ENCODE assay signal across 7 cellular contexts in genomic region chr7:65007036-65007435, GRCh38. TPM values are rescaled to one million over a fixed set of nuclear protein-coding genes. Genes with fewer than 3 reads are reported as not detected.
A peak's percentile ranks its signal among the peaks of the same experiment; 100 is the strongest.
DNase-seq lines count a peak whose midpoint lies in the region; ATAC-seq and TF ChIP-seq lines count a peak whose summit lies in the region.
"Not testable (repeated sequence)": the region's sequence is repeated elsewhere in the genome, so short reads cannot be mapped to it uniquely, and the experiment has no call there.

No MANE protein-coding gene starts in this region.

- in situ Hi-C loops in gastrocnemius medialis (cut with MboI; ENCODE audit: low sequenced_read_pairs in 4 of 4) = loop anchor here in 1 of 4 donors (10.0 kb wide), 1 partner anchor 102 kb away; the partner anchor contains the start of gene ZNF273

- DNase-seq in NCI-H2029 treated with DMSO at 0.1 percent for 48 hours (lab: John Stamatoyannopoulos, UW) = peak; percentile 86
- not testable (repeated sequence) for DNase-seq in activated naive CD8-positive, alpha-beta T cell treated with anti-CD3 and anti-CD28 coated beads, Interleukin-2, amount 50 U/mL, for 24 hours; esophagus muscularis mucosa (ENCODE audit: extremely low spot score); mesothelial cell of epicardium (ENCODE audit: low spot score in 2 of 2, unreplicated experiment in 2 of 2); gastrocnemius medialis

- TF ChIP-seq POLR2A in esophagus muscularis mucosa (IDR thresholded peaks at IDR 0.05; ENCODE audit: low read depth); gastrocnemius medialis (IDR thresholded peaks at IDR 0.05): not testable (repeated sequence)

- H3K27me3 Mint-ChIP-seq in T-helper 1 cell treated with Interleukin-12 subunit alpha and Interleukin-12 subunit beta and Interleukin-4 antibody, amounts not matched to agents 30 μg/mL and 1 μg/mL, for 36 hours (ENCODE audit: low read depth); activated naive CD8-positive, alpha-beta T cell treated with anti-CD3 and anti-CD28 coated beads, Interleukin-2, amount 50 U/mL, for 24 hours; mesothelial cell of epicardium (ENCODE audit: low read depth): not testable (repeated sequence)

- H3K27ac ChIP-seq in esophagus muscularis mucosa (replicated peaks in 1 of 4) = peak overlapping the region; percentile 83 to 90 (median 87)
- H3K27ac ChIP-seq in gastrocnemius medialis = peak overlapping the region; percentile 76 to 89 (median 86)

- peaks cover 25% of the 10 kb centered on the region for H3K4me1 Mint-ChIP-seq in T-helper 1 cell treated with Interleukin-12 subunit alpha and Interleukin-12 subunit beta and Interleukin-4 antibody, amounts not matched to agents 30 μg/mL and 1 μg/mL, for 36 hours (ENCODE audit: low read depth)
- H3K4me1 Mint-ChIP-seq in activated naive CD8-positive, alpha-beta T cell treated with anti-CD3 and anti-CD28 coated beads, Interleukin-2, amount 50 U/mL, for 24 hours = peaks cover 34% of the 10 kb centered on the region
- H3K4me1 Mint-ChIP-seq in mesothelial cell of epicardium = peaks cover 19% of the 10 kb centered on the region

- peaks cover 22% of the 10 kb centered on the region for H3K9me3 Mint-ChIP-seq in T-helper 1 cell treated with Interleukin-12 subunit alpha and Interleukin-12 subunit beta and Interleukin-4 antibody, amounts not matched to agents 30 μg/mL and 1 μg/mL, for 36 hours
- H3K9me3 Mint-ChIP-seq in activated naive CD8-positive, alpha-beta T cell treated with anti-CD3 and anti-CD28 coated beads, Interleukin-2, amount 50 U/mL, for 24 hours = peaks cover 19% of the 10 kb centered on the region
- peaks cover 20% of the 10 kb centered on the region for H3K9me3 Mint-ChIP-seq in mesothelial cell of epicardium

- WGBS in esophagus muscularis mucosa = 69% methylated on average over 4 of the region's 4 CpGs

- H3K27me3 ChIP-seq in esophagus muscularis mucosa, gastrocnemius medialis: not testable (repeated sequence)

- ATAC-seq in GM18511 (IDR thresholded peaks at IDR 0.05; ENCODE audit: unreplicated experiment) = peak; percentile 24
- ATAC-seq in activated naive CD8-positive, alpha-beta T cell treated with anti-CD3 and anti-CD28 coated beads, Interleukin-2, amount 50 U/mL, for 24 hours = not testable (repeated sequence)
- peak in 1 of 2 donors; percentile 20 for ATAC-seq in gastrocnemius medialis

- H3K9me3 ChIP-seq in esophagus muscularis mucosa, gastrocnemius medialis: not testable (repeated sequence)

- not testable (repeated sequence) for TF ChIP-seq EP300 in esophagus muscularis mucosa (IDR thresholded peaks at IDR 0.05)

- TF ChIP-seq CTCF in esophagus muscularis mucosa (IDR thresholded peaks at IDR 0.05); mesothelial cell of epicardium (IDR thresholded peaks at IDR 0.05; ENCODE audit: unreplicated experiment); gastrocnemius medialis (IDR thresholded peaks at IDR 0.05 in 4 of 5, conservative IDR thresholded peaks at IDR 0.05 in 1 of 5): not testable (repeated sequence)

- H3K4me1 ChIP-seq in esophagus muscularis mucosa (peaks cover 18 to 47% (median 36%) of the 10 kb centered on the region in 4 donors), gastrocnemius medialis (peaks cover 12 to 18% of the 10 kb centered on the region in 2 donors)

- peak overlapping the region; percentile 94 for H3K27ac Mint-ChIP-seq in T-helper 1 cell treated with Interleukin-12 subunit alpha and Interleukin-12 subunit beta and Interleukin-4 antibody, amounts not matched to agents 30 μg/mL and 1 μg/mL, for 36 hours
- H3K27ac Mint-ChIP-seq in activated naive CD8-positive, alpha-beta T cell treated with anti-CD3 and anti-CD28 coated beads, Interleukin-2, amount 50 U/mL, for 24 hours = peak overlapping the region; percentile 96
- peak overlapping the region; percentile 100 for H3K27ac Mint-ChIP-seq in mesothelial cell of epicardium

- peak overlapping the region; percentile 68 to 89 (median 76) for H3K4me3 ChIP-seq in esophagus muscularis mucosa
- peak overlapping the region; percentile 55 to 98 (median 91) for H3K4me3 ChIP-seq in gastrocnemius medialis

- not testable (repeated sequence) for H3K36me3 ChIP-seq in esophagus muscularis mucosa, gastrocnemius medialis

- H3K4me3 Mint-ChIP-seq in T-helper 1 cell treated with Interleukin-12 subunit alpha and Interleukin-12 subunit beta and Interleukin-4 antibody, amounts not matched to agents 30 μg/mL and 1 μg/mL, for 36 hours = peak overlapping the region; percentile 94
- peak overlapping the region; percentile 93 for H3K4me3 Mint-ChIP-seq in activated naive CD8-positive, alpha-beta T cell treated with anti-CD3 and anti-CD28 coated beads, Interleukin-2, amount 50 U/mL, for 24 hours
- peak overlapping the region; percentile 97 for H3K4me3 Mint-ChIP-seq in mesothelial cell of epicardium

- intact Hi-C loops in esophagus muscularis mucosa (cut with DNase I) = not testable (repeated sequence)
- intact Hi-C loops in gastrocnemius medialis (cut with DNase I; ENCODE audit: low total_unique reads) = loop anchor here (5.0 to 10.0 kb wide), 2 partner anchors 105 to 368 kb away; partner anchors contain the start of genes ZNF273 and ZNF92

- H3K36me3 Mint-ChIP-seq in T-helper 1 cell treated with Interleukin-12 subunit alpha and Interleukin-12 subunit beta and Interleukin-4 antibody, amounts not matched to agents 30 μg/mL and 1 μg/mL, for 36 hours (ENCODE audit: low read depth) = peaks cover 33% of the 10 kb centered on the region
- H3K36me3 Mint-ChIP-seq in activated naive CD8-positive, alpha-beta T cell treated with anti-CD3 and anti-CD28 coated beads, Interleukin-2, amount 50 U/mL, for 24 hours (ENCODE audit: low read depth) = peaks cover 35% of the 10 kb centered on the region
- peaks cover 27% of the 10 kb centered on the region for H3K36me3 Mint-ChIP-seq in mesothelial cell of epicardium

RNA-seq across cellular contexts. Expression of gene ERV3-1, which starts 0.5 kb away (rescaled TPM):
- total RNA-seq in esophagus muscularis mucosa = 10 to 100 TPM in 1 of 4 donors, 1 to 10 TPM in 3; 5.3 to 11.6 (median 7.5) TPM
- total RNA-seq in mesothelial cell of epicardium = 54.9 to 57.6 TPM (median 56.6 TPM) in 3 replicates
- total RNA-seq in gastrocnemius medialis = 1 to 10 TPM in 3 of 4 donors, under 1 TPM in 1; 0.49 to 3.9 (median 2.9) TPM

RNA-seq across cellular contexts. Expression of gene ZNF117, which starts 16.2 kb away (rescaled TPM):
- total RNA-seq in esophagus muscularis mucosa (1 to 10 TPM; 2.9 to 8.7 (median 4.1) TPM), mesothelial cell of epicardium (38.3 to 42.5 TPM (median 42.3 TPM) in 3 replicates), gastrocnemius medialis (1 to 10 TPM in 2 of 4 donors, under 1 TPM in 2; 0.78 to 1.9 (median 1.1) TPM)
